In genomic region chr7:100095704-100096103, GRCh38 we compare ENCODE assay signal across 21 cellular contexts. TPM values are rescaled to one million over a fixed set of nuclear protein-coding genes. Genes with fewer than 3 reads are reported as not detected.
DNase-seq lines count a peak whose midpoint lies in the region; ATAC-seq, FAIRE-seq and TF ChIP-seq lines count a peak whose summit lies in the region.
"Had no signal": no experiment of that assay in that cellular context is flagged by ENCODE, and none has a peak within 500 bp of the region (broad histone marks: within the 10 kb centered on the region; RNA-seq: fewer than 3 reads in every experiment).

No MANE protein-coding gene starts in this region.

- intact Hi-C loops in ovary (cut with DNase I), result no loop called here

- H3K4me1 ChIP-seq in HUES48 (ENCODE audit: control insufficient read depth, insufficient read depth, low read length) (peaks cover 5% of the 10 kb centered on the region; the same call in 1 of the 2 replicates), H1 (replicated peaks in 1 of 4; ENCODE audit: control insufficient read depth in 3 of 4, insufficient read depth in 4 of 4, low read length in 3 of 4) (peaks cover 0 to 8% (median 3%) of the 10 kb centered on the region in 4 experiments; a peak in 3 of 7 replicates), ovary (ENCODE audit: insufficient read depth) (no peaks in the 10 kb centered on the region)

- no peak overlapping the region for H2BK5ac ChIP-seq in H1 (ENCODE audit: low read depth, low read length)

- no peak overlapping the region for H3K4me2 ChIP-seq in H1 (ENCODE audit: insufficient read depth in 1 of 2, low read depth in 2 of 2, low read length in 2 of 2)
- H3K4me2 ChIP-seq: A549 had no signal

- H3K23me2 ChIP-seq in H1 (ENCODE audit: low read depth, low read length), result no peaks in the 10 kb centered on the region; the same call in 1 of the 2 replicates

- no peak overlapping the region for H3K4ac ChIP-seq in H1 (replicated peaks; ENCODE audit: insufficient read length, low read depth, low read length)

- DNase-seq in activated T-cell treated with anti-CD3 and anti-CD28 coated beads, Interleukin-2, amount 50 U/mL, for 24 hours, result no peak
- DNase-seq in activated T-cell treated with anti-CD3 and anti-CD28 coated beads for 4 hours (no peak), H1 (ENCODE audit: low read depth in 1 of 2, low spot score in 2 of 2) (no peak), NCI-H446 (lab: John Stamatoyannopoulos, UW) (no peak), NCI-H2107 (lab: John Stamatoyannopoulos, UW) (no peak), ovary (no peak)
- DNase-seq in stimulated activated effector memory CD8-positive, alpha-beta T cell treated with anti-CD3 and anti-CD28 coated beads, Interleukin-12 subunit alpha, Interleukin-12 subunit beta, amount 100 ng/mL, for 72 hours (ENCODE audit: low spot score in 2 of 2), result no peak
- DNase-seq: activated CD4-positive, alpha-beta T cell treated with anti-CD3 and anti-CD28 coated beads, Interleukin-2, amount 50 U/mL, for 1 hour; activated T-cell treated with anti-CD3 and anti-CD28 coated beads, Interleukin-2, amount 50 U/mL, for 1 hour; brain microvascular endothelial cell; cortex of kidney; NCI-H1092; NCI-H2029 treated with DMSO at 0.1 percent for 48 hours; NCI-H510A; stomach; SW 1271; upper lobe of right lung had no signal

- H3K36me3 Mint-ChIP-seq in activated T-cell treated with anti-CD3 and anti-CD28 coated beads, Interleukin-2, amount 50 U/mL, for 24 hours (ENCODE audit: low read depth), result peaks cover 100% of the 10 kb centered on the region
- H3K36me3 Mint-ChIP-seq in stimulated activated effector memory CD8-positive, alpha-beta T cell treated with anti-CD3 and anti-CD28 coated beads, Interleukin-12 subunit alpha, Interleukin-12 subunit beta, amount 100 ng/mL, for 72 hours, result peaks cover 100% of the 10 kb centered on the region

- no peak for ATAC-seq in stimulated activated effector memory CD8-positive, alpha-beta T cell treated with anti-CD3 and anti-CD28 coated beads, Interleukin-12 subunit alpha, Interleukin-12 subunit beta, amount 100 ng/mL, for 72 hours
- ATAC-seq: A549; activated naive CD4-positive, alpha-beta T cell treated with anti-CD3 and anti-CD28 coated beads, Interleukin-2, amount 50 U/mL, for 72 hours; upper lobe of right lung had no signal

- no peak for TF ChIP-seq EP300 in H1 (IDR thresholded peaks at IDR 0.05; ENCODE audit: borderline replicate concordance in 1 of 2, low read depth in 2 of 2, low read length in 2 of 2)
- TF ChIP-seq EP300 in ovary (IDR thresholded peaks at IDR 0.05), result no peak

- no peak overlapping the region for H3K18ac ChIP-seq in H1 (ENCODE audit: extremely low read depth, low read length)

- H3K27me3 Mint-ChIP-seq in activated T-cell treated with anti-CD3 and anti-CD28 coated beads, Interleukin-2, amount 50 U/mL, for 24 hours, result no peaks in the 10 kb centered on the region

- no peak overlapping the region for H2AFZ ChIP-seq in H1 (ENCODE audit: low read length)

- no peak overlapping the region for H2BK15ac ChIP-seq in H1 (ENCODE audit: low read length)

- WGBS in H1 (ENCODE audit: extremely low coverage in 1 of 2, insufficient coverage in 1 of 2, insufficient read length in 1 of 2, insufficient replicate concordance in 2 of 2, low coverage in 1 of 2, low lambda C conversion rate in 2 of 2, missing lambda C conversion rate in 1 of 2), 2 experiments, result 93% methylated on average over 17 of the region's 17 CpGs; no CpG with 5 or more reads in 1 of the 2 experiments
- WGBS in ovary, 3 donors, result 84 to 91% (median 84%) methylated on average over 17 of the region's 17 CpGs

- no peak for FAIRE-seq in H1 (lab: Jason Lieb, UNC)
- FAIRE-seq: A549 had no signal

- H3K4me3 ChIP-seq in HUES48 (ENCODE audit: low read depth, low read length), result no peak overlapping the region
- H3K4me3 ChIP-seq in H1 (ENCODE audit: extremely low read depth in 1 of 4, insufficient read depth in 2 of 4, low read depth in 3 of 4, low read length in 4 of 4), result no peak overlapping the region
- H3K4me3 ChIP-seq in ovary, result no peak overlapping the region
- H3K4me3 ChIP-seq: A549, stomach, upper lobe of right lung had no signal

- peaks cover 26 to 41% of the 10 kb centered on the region in 2 experiments for H4K20me1 ChIP-seq in H1 (replicated peaks in 1 of 2; ENCODE audit: control insufficient read depth in 1 of 2, insufficient read depth in 2 of 2, low read length in 2 of 2)

- H3K36me3 ChIP-seq in HUES48 (ENCODE audit: control insufficient read depth, insufficient read depth, low read length) (peaks cover 92% of the 10 kb centered on the region), H1 (ENCODE audit: control insufficient read depth in 2 of 4, insufficient read depth in 4 of 4, low read length in 3 of 4) (peaks cover 84 to 91% (median 86%) of the 10 kb centered on the region in 4 experiments), ovary (no peaks in the 10 kb centered on the region)

- peaks cover 71% of the 10 kb centered on the region for H3K4me1 Mint-ChIP-seq in activated T-cell treated with anti-CD3 and anti-CD28 coated beads, Interleukin-2, amount 50 U/mL, for 24 hours (ENCODE audit: low read depth)
- peaks cover 56% of the 10 kb centered on the region for H3K4me1 Mint-ChIP-seq in stimulated activated effector memory CD8-positive, alpha-beta T cell treated with anti-CD3 and anti-CD28 coated beads, Interleukin-12 subunit alpha, Interleukin-12 subunit beta, amount 100 ng/mL, for 72 hours

- H2AK5ac ChIP-seq in H1 (ENCODE audit: low read depth, low read length), result no peak overlapping the region

- peaks cover 9 to 45% of the 10 kb centered on the region in 2 experiments for H3K79me2 ChIP-seq in H1 (ENCODE audit: control insufficient read depth in 1 of 2, insufficient read depth in 2 of 2, low read length in 2 of 2)

- H3K9ac ChIP-seq in HUES48 (ENCODE audit: low read depth, low read length) (no peak overlapping the region), H1 (replicated peaks in 1 of 4; ENCODE audit: extremely low read depth in 1 of 4, low read depth in 3 of 4, low read length in 3 of 4) (no peak overlapping the region)

- no peak overlapping the region for H3K56ac ChIP-seq in H1 (replicated peaks; ENCODE audit: insufficient read length, low read depth, low read length)

- H3K4me3 Mint-ChIP-seq in activated T-cell treated with anti-CD3 and anti-CD28 coated beads, Interleukin-2, amount 50 U/mL, for 24 hours, result no peak overlapping the region
- H3K4me3 Mint-ChIP-seq in stimulated activated effector memory CD8-positive, alpha-beta T cell treated with anti-CD3 and anti-CD28 coated beads, Interleukin-12 subunit alpha, Interleukin-12 subunit beta, amount 100 ng/mL, for 72 hours, result no peak overlapping the region

- H4K5ac ChIP-seq in H1 (ENCODE audit: insufficient read length, low read depth, low read length), result no peak overlapping the region

- H3K79me1 ChIP-seq in H1 (ENCODE audit: low read depth, low read length), result peaks cover 17% of the 10 kb centered on the region

- no peak for TF ChIP-seq RAD21 in H1 (IDR thresholded peaks at IDR 0.05 in 1 of 2, conservative IDR thresholded peaks at IDR 0.05 in 1 of 2; ENCODE audit: low read depth in 2 of 2, low read length in 2 of 2)

- H3K27me3 ChIP-seq in HUES48 (ENCODE audit: control insufficient read depth, insufficient read depth, low read length) (no peaks in the 10 kb centered on the region), H1 (replicated peaks in 1 of 4; ENCODE audit: control insufficient read depth in 3 of 4, extremely low read depth in 1 of 4, insufficient read depth in 3 of 4, low read length in 3 of 4) (no peaks in the 10 kb centered on the region), ovary (no peaks in the 10 kb centered on the region)
- H3K27me3 ChIP-seq: brain microvascular endothelial cell, stomach, upper lobe of right lung had no signal

- H2BK20ac ChIP-seq in H1 (ENCODE audit: low read length), result no peak overlapping the region

- H4K8ac ChIP-seq in H1 (ENCODE audit: extremely low read depth, insufficient read depth, low read length), result no peak overlapping the region; the same call in 1 of the 2 replicates

- no peak overlapping the region for H3K14ac ChIP-seq in H1 (ENCODE audit: insufficient read length)

- H3K27ac Mint-ChIP-seq in activated T-cell treated with anti-CD3 and anti-CD28 coated beads, Interleukin-2, amount 50 U/mL, for 24 hours, result peak overlapping the region; percentile 84
- H3K27ac Mint-ChIP-seq in stimulated activated effector memory CD8-positive, alpha-beta T cell treated with anti-CD3 and anti-CD28 coated beads, Interleukin-12 subunit alpha, Interleukin-12 subunit beta, amount 100 ng/mL, for 72 hours, result peak overlapping the region; percentile 80

- TF ChIP-seq POLR2A in H1 (IDR thresholded peaks at IDR 0.05; ENCODE audit: control extremely low read depth in 1 of 2, low read depth in 2 of 2, low read length in 2 of 2) (peak; percentile 1 to 62; a peak in 1 of 3 replicates), ovary (IDR thresholded peaks at IDR 0.05) (no peak)

- H3K9me3 ChIP-seq in HUES48 (ENCODE audit: control insufficient read depth, insufficient read depth, low read length), result no peaks in the 10 kb centered on the region
- no peaks in the 10 kb centered on the region for H3K9me3 ChIP-seq in H1 (ENCODE audit: insufficient read depth in 2 of 2, low read depth in 1 of 2, low read length in 1 of 2)
- no peaks in the 10 kb centered on the region for H3K9me3 ChIP-seq in ovary
- H3K9me3 ChIP-seq: A549, stomach, upper lobe of right lung had no signal

- TF ChIP-seq CTCF in H1 (IDR thresholded peaks at IDR 0.05; ENCODE audit: control extremely low read depth in 1 of 3, insufficient read depth in 1 of 3, low read depth in 1 of 3, low read length in 3 of 3), result no peak
- TF ChIP-seq CTCF in ovary (IDR thresholded peaks at IDR 0.05), result no peak

- H2BK120ac ChIP-seq in H1 (replicated peaks; ENCODE audit: low read depth, low read length), result no peak overlapping the region

- H3K27ac ChIP-seq in HUES48 (ENCODE audit: low read depth, low read length), result peak overlapping the region; percentile 7
- H3K27ac ChIP-seq in H1 (ENCODE audit: low read depth, low read length), result no peak overlapping the region
- H3K27ac ChIP-seq in ovary, result no peak overlapping the region
- H3K27ac ChIP-seq: A549, brain microvascular endothelial cell, C4-2B, stomach, upper lobe of right lung had no signal

- H2BK12ac ChIP-seq in H1 (ENCODE audit: low read depth, low read length), result no peak overlapping the region

- H3K23ac ChIP-seq in H1 (ENCODE audit: insufficient read length), result no peak overlapping the region

- no peaks in the 10 kb centered on the region for H3K9me3 Mint-ChIP-seq in activated T-cell treated with anti-CD3 and anti-CD28 coated beads, Interleukin-2, amount 50 U/mL, for 24 hours
- no peaks in the 10 kb centered on the region for H3K9me3 Mint-ChIP-seq in stimulated activated effector memory CD8-positive, alpha-beta T cell treated with anti-CD3 and anti-CD28 coated beads, Interleukin-12 subunit alpha, Interleukin-12 subunit beta, amount 100 ng/mL, for 72 hours
- H3K9me3 Mint-ChIP-seq: activated naive CD4-positive, alpha-beta T cell treated with anti-CD3 and anti-CD28 coated beads, Interleukin-2, amount 50 U/mL, for 72 hours had no signal

- POLR2A ChIA-PET in H1 (lab: Charles Lee; ENCODE audit: partially characterized antibody), result interaction anchor here (0.7 to 19.5 kb wide), 21 partner anchors 11 to 106 kb away, joined by 3 to 722 read pairs (median 4); partner anchors contain the start of genes AP4M1, CNPY4, COPS6 and LAMTOR4

- CTCF ChIA-PET in H1 (lab: Charles Lee; ENCODE audit: partially characterized antibody), result interaction anchor here (1.5 kb wide), 2 partner anchors 8 to 38 kb away, joined by 3 to 6 read pairs; no protein-coding TSS in a partner anchor

- H4K91ac ChIP-seq in H1 (replicated peaks; ENCODE audit: insufficient read length, low read length), result no peak overlapping the region

RNA-seq across cellular contexts. Expression of gene MCM7, which starts 5.5 kb away (rescaled TPM):
- 339 and 344 TPM in 2 replicates for total RNA-seq in H1 (2021; fragmentation: NEBNext Ultra II Directional; extraction: Animal tissue kit (Norgen Biotek cat#: 25700))
- polyA plus RNA-seq in H1 (2011; rRNA removed) (313 and 394 TPM in 2 replicates), ovary (10 to 100 TPM; 45.1 to 79.7 TPM)
- polyA plus RNA-seq in H1 (2011; cell fraction: cytosol; rRNA removed), result 370 TPM
- polyA plus RNA-seq in H1 (2011; cell fraction: nucleus; rRNA removed), result 732 TPM
- 297 to 387 TPM (median 352 TPM) in 4 replicates for polyA plus RNA-seq in H1 (2012, experiment 1 of 2)
- polyA plus RNA-seq in H1 (2012, experiment 2 of 2), result 212 TPM
- polyA plus RNA-seq in H1 (2013, experiment 1 of 2), result 254 TPM
- 229 TPM for polyA plus RNA-seq in H1 (2013, experiment 2 of 2)
- 344 and 385 TPM in 2 replicates for polyA minus RNA-seq in H1 (2011; rRNA and poly(A)+ RNA removed)
- polyA minus RNA-seq in H1 (2011; cell fraction: cytosol; rRNA and poly(A)+ RNA removed), result 320 TPM
- 348 TPM for polyA minus RNA-seq in H1 (2011; cell fraction: nucleus; rRNA and poly(A)+ RNA removed)
- total RNA-seq in ovary, result 10 to 100 TPM; 24.4 to 57.6 (median 37.9) TPM

RNA-seq across cellular contexts. Expression of gene AP4M1, which starts 5.7 kb away (rescaled TPM):
- total RNA-seq in H1 (2021; fragmentation: NEBNext Ultra II Directional; extraction: Animal tissue kit (Norgen Biotek cat#: 25700)), result 15.2 and 15.8 TPM in 2 replicates
- polyA plus RNA-seq in H1 (2011; rRNA removed), result 15.9 and 16.6 TPM in 2 replicates
- polyA plus RNA-seq in H1 (2011; cell fraction: cytosol; rRNA removed), result 12.1 TPM
- polyA plus RNA-seq in H1 (2011; cell fraction: nucleus; rRNA removed), result 38.5 TPM
- 14.4 to 21.1 TPM (median 19.3 TPM) in 4 replicates for polyA plus RNA-seq in H1 (2012, experiment 1 of 2)
- 19.6 TPM for polyA plus RNA-seq in H1 (2012, experiment 2 of 2)
- 10.8 TPM for polyA plus RNA-seq in H1 (2013, experiment 1 of 2)
- 11.6 TPM for polyA plus RNA-seq in H1 (2013, experiment 2 of 2)
- 12.8 and 16.5 TPM in 2 replicates for polyA minus RNA-seq in H1 (2011; rRNA and poly(A)+ RNA removed)
- polyA minus RNA-seq in H1 (2011; cell fraction: cytosol; rRNA and poly(A)+ RNA removed), result 8.6 TPM
- polyA minus RNA-seq in H1 (2011; cell fraction: nucleus; rRNA and poly(A)+ RNA removed), result 12.6 TPM
- total RNA-seq in ovary, result 10 to 100 TPM; 10.9 to 20.3 (median 14.2) TPM
- 10 to 100 TPM; 13.8 to 19.0 TPM for polyA plus RNA-seq in ovary

RNA-seq across cellular contexts. Expression of gene COPS6, which starts 6.9 kb away (rescaled TPM):
- total RNA-seq in H1 (2021; fragmentation: NEBNext Ultra II Directional; extraction: Animal tissue kit (Norgen Biotek cat#: 25700)), result 127 and 128 TPM in 2 replicates
- polyA plus RNA-seq in H1 (2011; rRNA removed) (159 and 225 TPM in 2 replicates), ovary (100 to 1,000 TPM in 1 of 2 donors, 10 to 100 TPM in 1; 97.4 to 145 TPM)
- polyA plus RNA-seq in H1 (2011; cell fraction: cytosol; rRNA removed), result 182 TPM
- polyA plus RNA-seq in H1 (2011; cell fraction: nucleus; rRNA removed), result 125 TPM
- polyA plus RNA-seq in H1 (2012, experiment 1 of 2), result 126 to 168 TPM (median 164 TPM) in 4 replicates
- 93.7 TPM for polyA plus RNA-seq in H1 (2012, experiment 2 of 2)
- 98.9 TPM for polyA plus RNA-seq in H1 (2013, experiment 1 of 2)
- polyA plus RNA-seq in H1 (2013, experiment 2 of 2), result 103 TPM
- 154 and 162 TPM in 2 replicates for polyA minus RNA-seq in H1 (2011; rRNA and poly(A)+ RNA removed)
- 75.1 TPM for polyA minus RNA-seq in H1 (2011; cell fraction: cytosol; rRNA and poly(A)+ RNA removed)
- polyA minus RNA-seq in H1 (2011; cell fraction: nucleus; rRNA and poly(A)+ RNA removed), result 66.5 TPM
- total RNA-seq in ovary, result 100 to 1,000 TPM in 2 of 7 donors, 10 to 100 TPM in 5; 33.6 to 110 (median 98.2) TPM

RNA-seq across cellular contexts. Expression of gene ZNF3, which starts 14.2 kb away (rescaled TPM):
- 49.1 and 50.7 TPM in 2 replicates for total RNA-seq in H1 (2021; fragmentation: NEBNext Ultra II Directional; extraction: Animal tissue kit (Norgen Biotek cat#: 25700))
- polyA plus RNA-seq in H1 (2011; rRNA removed) (21.3 and 26.9 TPM in 2 replicates), ovary (10 to 100 TPM; 28.0 to 41.3 TPM)
- polyA plus RNA-seq in H1 (2011; cell fraction: cytosol; rRNA removed), result 33.8 TPM
- polyA plus RNA-seq in H1 (2011; cell fraction: nucleus; rRNA removed), result 58.8 TPM
- 33.0 to 39.4 TPM (median 38.3 TPM) in 4 replicates for polyA plus RNA-seq in H1 (2012, experiment 1 of 2)
- polyA plus RNA-seq in H1 (2012, experiment 2 of 2), result 17.4 TPM
- polyA plus RNA-seq in H1 (2013, experiment 1 of 2), result 55.9 TPM
- 49.7 TPM for polyA plus RNA-seq in H1 (2013, experiment 2 of 2)
- 73.2 and 75.3 TPM in 2 replicates for polyA minus RNA-seq in H1 (2011; rRNA and poly(A)+ RNA removed)
- polyA minus RNA-seq in H1 (2011; cell fraction: cytosol; rRNA and poly(A)+ RNA removed), result 24.1 TPM
- 97.8 TPM for polyA minus RNA-seq in H1 (2011; cell fraction: nucleus; rRNA and poly(A)+ RNA removed)
- total RNA-seq in ovary, result 10 to 100 TPM; 21.9 to 45.0 (median 38.4) TPM

RNA-seq across cellular contexts. Expression of gene TAF6, which starts 23.5 kb away (rescaled TPM):
- 101 and 109 TPM in 2 replicates for total RNA-seq in H1 (2021; fragmentation: NEBNext Ultra II Directional; extraction: Animal tissue kit (Norgen Biotek cat#: 25700))
- polyA plus RNA-seq in H1 (2011; rRNA removed) (66.7 and 113 TPM in 2 replicates), ovary (10 to 100 TPM; 43.1 to 52.1 TPM)
- 29.4 TPM for polyA plus RNA-seq in H1 (2011; cell fraction: cytosol; rRNA removed)
- polyA plus RNA-seq in H1 (2011; cell fraction: nucleus; rRNA removed), result 79.1 TPM
- polyA plus RNA-seq in H1 (2012, experiment 1 of 2), result 71.9 to 120 TPM (median 110 TPM) in 4 replicates
- polyA plus RNA-seq in H1 (2012, experiment 2 of 2), result 110 TPM
- 68.1 TPM for polyA plus RNA-seq in H1 (2013, experiment 1 of 2)
- polyA plus RNA-seq in H1 (2013, experiment 2 of 2), result 69.5 TPM
- polyA minus RNA-seq in H1 (2011; rRNA and poly(A)+ RNA removed), result 37.5 and 55.6 TPM in 2 replicates
- polyA minus RNA-seq in H1 (2011; cell fraction: cytosol; rRNA and poly(A)+ RNA removed), result 42.3 TPM
- 32.4 TPM for polyA minus RNA-seq in H1 (2011; cell fraction: nucleus; rRNA and poly(A)+ RNA removed)
- 10 to 100 TPM; 35.9 to 66.1 (median 57.5) TPM for total RNA-seq in ovary
